ENCODE assay signal across 15 cellular contexts in the genomic region with DNA sequence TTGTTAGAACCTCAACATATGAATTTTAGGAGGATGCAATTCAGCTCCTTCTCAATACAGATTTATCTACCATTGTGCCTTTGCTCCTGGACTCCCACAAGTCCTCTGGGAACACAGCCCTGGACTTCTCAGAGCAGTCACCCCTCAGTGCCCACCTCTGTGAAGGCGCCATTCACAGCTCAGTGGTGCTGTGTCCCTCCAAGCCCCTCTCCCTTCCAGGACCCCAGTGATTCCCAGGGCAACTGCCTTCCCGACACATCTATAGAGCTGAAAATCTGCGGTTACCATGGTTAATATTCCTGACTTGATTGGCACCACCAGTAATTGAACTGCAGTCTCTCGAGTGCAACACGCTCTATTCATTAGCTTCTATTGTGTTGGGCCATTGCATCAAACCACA.
DNase-seq lines count a peak whose midpoint lies in the region; ATAC-seq and TF ChIP-seq lines count a peak whose summit lies in the region.
"Had no signal": no experiment of that assay in that cellular context is flagged by ENCODE, and none has a peak within 500 bp of the region (broad histone marks: within the 10 kb centered on the region; RNA-seq: fewer than 3 reads in every experiment).

No MANE protein-coding gene starts in this region.

- intact Hi-C loops in natural killer cell (cut with micrococcal nuclease) (no loop called here), esophagus muscularis mucosa (cut with DNase I) (no loop called here)

- no peak for ATAC-seq in natural killer cell treated with Interleukin-12 subunit alpha and Interleukin-12 subunit beta and Interleukin-15 and Interleukin-18, amount 100 ng/mL, for 72 hours
- ATAC-seq in natural killer cell: no peak

- peaks cover 32% of the 10 kb centered on the region for H3K36me3 Mint-ChIP-seq in natural killer cell treated with Interleukin-12 subunit alpha and Interleukin-12 subunit beta and Interleukin-15 and Interleukin-18, amount 100 ng/mL, for 72 hours
- no peaks in the 10 kb centered on the region for H3K36me3 Mint-ChIP-seq in natural killer cell
- no peaks in the 10 kb centered on the region for H3K36me3 Mint-ChIP-seq in osteocyte (ENCODE audit: unreplicated experiment)

- H3K27ac Mint-ChIP-seq in natural killer cell treated with Interleukin-12 subunit alpha and Interleukin-12 subunit beta and Interleukin-15 and Interleukin-18, amount 100 ng/mL, for 72 hours: peak overlapping the region; percentile 3 to 14
- H3K27ac Mint-ChIP-seq in natural killer cell (peak overlapping the region in 1 of 2 donors; percentile 44), osteocyte (ENCODE audit: unreplicated experiment) (no peak overlapping the region)
- H3K27ac Mint-ChIP-seq: B cell, HFFc6 had no signal

- no peak for TF ChIP-seq POLR2A in esophagus muscularis mucosa (IDR thresholded peaks at IDR 0.05; ENCODE audit: low read depth)

- H3K4me3 ChIP-seq in esophagus muscularis mucosa: no peak overlapping the region

- TF ChIP-seq EP300 in esophagus muscularis mucosa (IDR thresholded peaks at IDR 0.05): no peak

- H3K9me3 Mint-ChIP-seq in natural killer cell treated with Interleukin-12 subunit alpha and Interleukin-12 subunit beta and Interleukin-15 and Interleukin-18, amount 100 ng/mL, for 72 hours: peaks cover 7% of the 10 kb centered on the region
- H3K9me3 Mint-ChIP-seq in natural killer cell (no peaks in the 10 kb centered on the region), osteocyte (ENCODE audit: unreplicated experiment) (no peaks in the 10 kb centered on the region)
- H3K9me3 Mint-ChIP-seq: HFFc6 had no signal

- no peak overlapping the region for H3K27ac ChIP-seq in esophagus muscularis mucosa (replicated peaks in 1 of 4)
- H3K27ac ChIP-seq: C4-2B had no signal

- TF ChIP-seq CTCF in natural killer cell (IDR thresholded peaks at IDR 0.05): no peak
- TF ChIP-seq CTCF in esophagus muscularis mucosa (IDR thresholded peaks at IDR 0.05): no peak
- TF ChIP-seq CTCF in osteocyte (IDR thresholded peaks at IDR 0.05): no peak

- no peaks in the 10 kb centered on the region for H3K27me3 ChIP-seq in esophagus muscularis mucosa

- H3K9me3 ChIP-seq in esophagus muscularis mucosa: peaks cover 0 to 6% (median 0%) of the 10 kb centered on the region in 4 donors

- DNase-seq in natural killer cell treated with Interleukin-12 subunit alpha and Interleukin-12 subunit beta and Interleukin-15 and Interleukin-18, amount 100 ng/mL, for 72 hours (ENCODE audit: low spot score): no peak
- DNase-seq in natural killer cell (no peak), esophagus muscularis mucosa (ENCODE audit: extremely low spot score) (peak; percentile 64), osteocyte (ENCODE audit: extremely low spot score, unreplicated experiment) (peak; percentile 57), nucleus accumbens (lab: John Stamatoyannopoulos, UW) (no peak), SKM-1 (lab: John Stamatoyannopoulos, UW; ENCODE audit: unreplicated experiment) (no peak), DMS 273 treated with DMSO at 0.1 percent for 48 hours (lab: John Stamatoyannopoulos, UW) (no peak)
- DNase-seq: CD4-positive, alpha-beta memory T cell; DMS153; DMS79 treated with DMSO at 0.1 percent for 48 hours; GDM1; HCEC 1CT; HFFc6 had no signal

- 98% methylated on average over 5 of the region's 5 CpGs for WGBS in esophagus muscularis mucosa

- peaks cover 51 to 61% of the 10 kb centered on the region in 2 donors for H3K4me1 Mint-ChIP-seq in natural killer cell treated with Interleukin-12 subunit alpha and Interleukin-12 subunit beta and Interleukin-15 and Interleukin-18, amount 100 ng/mL, for 72 hours (ENCODE audit: low read depth in 2 of 2)
- H3K4me1 Mint-ChIP-seq in natural killer cell: peaks cover 38 to 54% of the 10 kb centered on the region in 2 donors
- peaks cover 5% of the 10 kb centered on the region for H3K4me1 Mint-ChIP-seq in osteocyte (ENCODE audit: unreplicated experiment)

- H3K4me3 Mint-ChIP-seq in natural killer cell treated with Interleukin-12 subunit alpha and Interleukin-12 subunit beta and Interleukin-15 and Interleukin-18, amount 100 ng/mL, for 72 hours: no peak overlapping the region
- H3K4me3 Mint-ChIP-seq in natural killer cell: no peak overlapping the region
- H3K4me3 Mint-ChIP-seq in osteocyte (ENCODE audit: unreplicated experiment): no peak overlapping the region
- H3K4me3 Mint-ChIP-seq: B cell; CD4-positive, alpha-beta memory T cell; HFFc6 had no signal

- no peaks in the 10 kb centered on the region for H3K4me1 ChIP-seq in esophagus muscularis mucosa

- H3K36me3 ChIP-seq in esophagus muscularis mucosa: no peaks in the 10 kb centered on the region

- no peaks in the 10 kb centered on the region for H3K27me3 Mint-ChIP-seq in natural killer cell treated with Interleukin-12 subunit alpha and Interleukin-12 subunit beta and Interleukin-15 and Interleukin-18, amount 100 ng/mL, for 72 hours
- H3K27me3 Mint-ChIP-seq in natural killer cell (ENCODE audit: low read depth in 2 of 2): no peaks in the 10 kb centered on the region
- no peaks in the 10 kb centered on the region for H3K27me3 Mint-ChIP-seq in osteocyte (ENCODE audit: unreplicated experiment)
- H3K27me3 Mint-ChIP-seq: CD4-positive, alpha-beta memory T cell had no signal

Comparison
In these comparisons a context has a peak if more than half of its experiments do, and no peak if none do; other contexts are left out.
1. DNase-seq: peak in esophagus muscularis mucosa (single experiment) and osteocyte (single experiment); none in natural killer cell treated with Interleukin-12 subunit alpha and Interleukin-12 subunit beta and Interleukin-15 and Interleukin-18, amount 100 ng/mL, for 72 hours (single experiment), natural killer cell (single experiment), nucleus accumbens (0 of 56), SKM-1 (single experiment) and DMS 273 treated with DMSO at 0.1 percent for 48 hours (single experiment).